ENCODE assay signal across 10 cellular contexts in the genomic region with DNA sequence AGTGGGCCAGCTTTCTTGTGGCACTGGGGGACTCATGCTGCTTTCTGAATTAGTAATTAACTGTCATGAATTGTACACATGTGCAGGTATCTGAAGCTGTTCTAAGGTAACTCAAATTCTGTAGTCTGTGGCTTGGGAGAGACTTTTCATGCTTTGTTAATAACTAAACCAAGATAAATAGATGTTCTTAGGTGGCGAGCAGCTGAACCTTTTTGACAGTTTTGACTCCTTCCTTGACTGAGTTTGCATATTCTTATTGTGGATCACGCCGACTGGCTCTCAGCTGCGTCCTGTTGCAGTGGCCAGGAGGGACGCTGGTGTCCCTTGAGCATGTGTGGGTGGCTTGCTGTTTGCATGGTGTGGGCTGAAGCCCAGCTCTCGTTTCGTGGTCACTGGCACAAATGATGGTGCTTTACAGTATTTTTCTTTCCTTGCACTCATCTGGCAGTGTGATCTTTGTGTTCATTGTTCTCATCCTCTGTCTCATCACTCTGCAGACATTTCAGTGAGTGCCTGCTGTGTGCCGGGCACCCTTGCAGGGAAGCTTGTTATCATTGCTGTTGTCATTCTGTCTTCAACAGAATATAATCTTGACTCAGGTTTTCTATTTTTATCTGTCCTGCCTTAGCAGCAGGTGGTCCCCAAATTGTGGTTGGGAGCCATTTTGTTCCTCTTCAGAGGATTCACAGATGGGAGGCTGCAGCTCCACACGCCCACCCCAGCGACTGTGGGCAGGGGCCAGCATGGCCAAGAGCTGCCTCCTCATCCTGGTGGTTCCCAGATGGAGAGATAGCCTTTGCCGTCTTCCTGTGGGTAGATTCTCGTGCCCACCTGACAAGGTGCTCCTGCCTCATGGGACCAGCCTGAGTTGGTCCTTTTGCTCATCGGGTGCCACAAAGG. TPM values are rescaled to one million over a fixed set of nuclear protein-coding genes. Genes with fewer than 3 reads are reported as not detected.
DNase-seq lines count a peak whose midpoint lies in the region; ATAC-seq and TF ChIP-seq lines count a peak whose summit lies in the region.
"Had no signal": no experiment of that assay in that cellular context is flagged by ENCODE, and none has a peak within 500 bp of the region (broad histone marks: within the 10 kb centered on the region; RNA-seq: fewer than 3 reads in every experiment).

No MANE protein-coding gene starts in this region.

- H3K27ac ChIP-seq in left lung, result no peak overlapping the region
- no peak overlapping the region for H3K27ac ChIP-seq in mesendoderm (ENCODE audit: low read depth, low read length)
- H3K27ac ChIP-seq: RWPE1, tibial artery had no signal

- H3K27me3 ChIP-seq in left lung (no peaks in the 10 kb centered on the region), mesendoderm (ENCODE audit: insufficient read depth, low read length, poor library complexity) (no peaks in the 10 kb centered on the region)
- H3K27me3 ChIP-seq: tibial artery had no signal

- no peaks in the 10 kb centered on the region for H3K79me2 ChIP-seq in mesendoderm (ENCODE audit: control insufficient read depth, insufficient read depth, low read length)

- no peak overlapping the region for H2BK15ac ChIP-seq in mesendoderm (replicated peaks; ENCODE audit: low read depth)

- no peak overlapping the region for H3K18ac ChIP-seq in mesendoderm (ENCODE audit: low read length)

- H3K4me3 Mint-ChIP-seq in activated T-helper 1 cell treated with anti-CD3 and anti-CD28 coated beads, Interleukin-12 subunit alpha, Interleukin-12 subunit beta, Interleukin-2, Interleukin-4 antibody, amounts not matched to agents 30 ng/mL and 10 ng/mL and 1 ng/mL, durations not matched to agents 14 hours and 24 hours and 36 hours, result no peak overlapping the region

- no peaks in the 10 kb centered on the region for H3K79me1 ChIP-seq in mesendoderm (ENCODE audit: low read length)

- H4K5ac ChIP-seq in mesendoderm (ENCODE audit: low read length), result no peak overlapping the region

- H3K56ac ChIP-seq in mesendoderm (ENCODE audit: low read length), result no peak overlapping the region

- peak; percentile 54 for TF ChIP-seq POLR2A in GM15510 (IDR thresholded peaks at IDR 0.05; ENCODE audit: borderline replicate concordance, extremely low read depth, insufficient read length)

- H3K4me3 ChIP-seq in left lung (no peak overlapping the region), mesendoderm (ENCODE audit: low read length) (no peak overlapping the region)
- H3K4me3 ChIP-seq: tibial artery had no signal

- no peaks in the 10 kb centered on the region for H3K9me3 ChIP-seq in left lung
- H3K9me3 ChIP-seq: tibial artery had no signal

- TF ChIP-seq CTCF in left lung (IDR thresholded peaks at IDR 0.05), result no peak

- no peaks in the 10 kb centered on the region for H3K9me3 Mint-ChIP-seq in activated T-helper 1 cell treated with anti-CD3 and anti-CD28 coated beads, Interleukin-12 subunit alpha, Interleukin-12 subunit beta, Interleukin-2, Interleukin-4 antibody, amounts not matched to agents 30 ng/mL and 10 ng/mL and 1 ng/mL, durations not matched to agents 14 hours and 24 hours and 36 hours

- H3K27ac Mint-ChIP-seq in activated T-helper 1 cell treated with anti-CD3 and anti-CD28 coated beads, Interleukin-12 subunit alpha, Interleukin-12 subunit beta, Interleukin-2, Interleukin-4 antibody, amounts not matched to agents 30 ng/mL and 10 ng/mL and 1 ng/mL, durations not matched to agents 14 hours and 24 hours and 36 hours, result no peak overlapping the region

- H3K4me1 Mint-ChIP-seq in activated T-helper 1 cell treated with anti-CD3 and anti-CD28 coated beads, Interleukin-12 subunit alpha, Interleukin-12 subunit beta, Interleukin-2, Interleukin-4 antibody, amounts not matched to agents 30 ng/mL and 10 ng/mL and 1 ng/mL, durations not matched to agents 14 hours and 24 hours and 36 hours (ENCODE audit: low read depth), result peaks cover 13% of the 10 kb centered on the region

- intact Hi-C loops in left lung (cut with DNase I), result no loop called here
- intact Hi-C loops in activated T-helper 1 cell treated with anti-CD3 and anti-CD28 coated beads, Interleukin-12 subunit alpha, Interleukin-12 subunit beta, Interleukin-2, Interleukin-4 antibody, amounts not matched to agents 30 ng/mL and 10 ng/mL and 1 ng/mL, durations not matched to agents 14 hours and 24 hours and 36 hours (cut with micrococcal nuclease), result no loop called here

- peaks cover 19 to 39% of the 10 kb centered on the region in 2 donors for H3K4me1 ChIP-seq in left lung
- H3K4me1 ChIP-seq in mesendoderm (ENCODE audit: control insufficient read depth, low read depth, low read length), result no peaks in the 10 kb centered on the region

- no peak overlapping the region for H3K4me2 ChIP-seq in mesendoderm (ENCODE audit: low read length)

- peaks cover 0 to 4% of the 10 kb centered on the region in 2 donors for H3K36me3 ChIP-seq in left lung
- no peaks in the 10 kb centered on the region for H3K36me3 ChIP-seq in mesendoderm (ENCODE audit: control insufficient read depth, insufficient read depth, low read length)
- H3K36me3 ChIP-seq: tibial artery had no signal

- no peak overlapping the region for H3K9ac ChIP-seq in mesendoderm (ENCODE audit: low read length)

- H3K4ac ChIP-seq in mesendoderm (ENCODE audit: low read depth, low read length), result no peak overlapping the region

- H3K27me3 Mint-ChIP-seq in activated T-helper 1 cell treated with anti-CD3 and anti-CD28 coated beads, Interleukin-12 subunit alpha, Interleukin-12 subunit beta, Interleukin-2, Interleukin-4 antibody, amounts not matched to agents 30 ng/mL and 10 ng/mL and 1 ng/mL, durations not matched to agents 14 hours and 24 hours and 36 hours (ENCODE audit: insufficient read depth), result no peaks in the 10 kb centered on the region

- H2BK120ac ChIP-seq in mesendoderm (ENCODE audit: low read depth, low read length), result no peak overlapping the region

- no peak overlapping the region for H3K23ac ChIP-seq in mesendoderm (ENCODE audit: low read length)

- no peak overlapping the region for H2AK5ac ChIP-seq in mesendoderm (ENCODE audit: low read length)

- DNase-seq in left lung, result no peak
- no peak for DNase-seq in mesendoderm
- no peak for DNase-seq in activated T-helper 1 cell treated with anti-CD3 and anti-CD28 coated beads, Interleukin-12 subunit alpha, Interleukin-12 subunit beta, Interleukin-2, Interleukin-4 antibody, amounts not matched to agents 30 ng/mL and 10 ng/mL and 1 ng/mL, durations not matched to agents 14 hours and 24 hours and 36 hours (ENCODE audit: low spot score)
- no peak for DNase-seq in hippocampal formation (lab: John Stamatoyannopoulos, UW)

- no peak overlapping the region for H2BK5ac ChIP-seq in mesendoderm (ENCODE audit: low read length)

- peaks cover 7% of the 10 kb centered on the region for H3K36me3 Mint-ChIP-seq in activated T-helper 1 cell treated with anti-CD3 and anti-CD28 coated beads, Interleukin-12 subunit alpha, Interleukin-12 subunit beta, Interleukin-2, Interleukin-4 antibody, amounts not matched to agents 30 ng/mL and 10 ng/mL and 1 ng/mL, durations not matched to agents 14 hours and 24 hours and 36 hours (ENCODE audit: low read depth)

- no CpG with 5 or more reads among the region's 13 CpGs for WGBS in mesendoderm (ENCODE audit: extremely low coverage, insufficient coverage, low lambda C conversion rate)

- peak; percentile 45 for ATAC-seq in GM19467 (IDR thresholded peaks at IDR 0.05; ENCODE audit: unreplicated experiment)
- ATAC-seq in HG03066 (IDR thresholded peaks at IDR 0.05; ENCODE audit: low read depth, unreplicated experiment), result peak; percentile 49
- peak; percentile 9 for ATAC-seq in left lung
- ATAC-seq in esophagus mucosa, result no peak

- H4K8ac ChIP-seq in mesendoderm (ENCODE audit: low read depth, low read length), result no peak overlapping the region

RNA-seq across cellular contexts. Expression of gene DUSP22, which starts 39.6 kb away (rescaled TPM):
- total RNA-seq in left lung, result 10 to 100 TPM; 47.0 to 48.8 TPM
- 16.9 TPM for polyA plus RNA-seq in mesendoderm (2013, experiment 1 of 2)
- polyA plus RNA-seq in mesendoderm (2013, experiment 2 of 2), result 17.6 TPM
- total RNA-seq in activated T-helper 1 cell treated with anti-CD3 and anti-CD28 coated beads, Interleukin-12 subunit alpha, Interleukin-12 subunit beta, Interleukin-2, Interleukin-4 antibody, amounts not matched to agents 30 ng/mL and 10 ng/mL and 1 ng/mL, durations not matched to agents 14 hours and 24 hours and 36 hours, result 22.0 and 22.1 TPM in 2 replicates
- 40.1 TPM for total RNA-seq in esophagus mucosa

RNA-seq across cellular contexts. Expression of gene IRF4, which starts 59.7 kb away (rescaled TPM):
- total RNA-seq in left lung, result 1 to 10 TPM; 3.4 to 7.0 TPM
- polyA plus RNA-seq in mesendoderm (2013, experiment 1 of 2), result 0.91 TPM
- polyA plus RNA-seq in mesendoderm (2013, experiment 2 of 2), result 1.1 TPM
- total RNA-seq in activated T-helper 1 cell treated with anti-CD3 and anti-CD28 coated beads, Interleukin-12 subunit alpha, Interleukin-12 subunit beta, Interleukin-2, Interleukin-4 antibody, amounts not matched to agents 30 ng/mL and 10 ng/mL and 1 ng/mL, durations not matched to agents 14 hours and 24 hours and 36 hours, result 911 and 929 TPM in 2 replicates
- 1.1 TPM for total RNA-seq in esophagus mucosa

Comparison
In these comparisons a context has a peak if more than half of its experiments do, and no peak if none do; other contexts are left out.
1. RNA of gene IRF4, which starts 59.7 kb away (total RNA-seq): 911 to 929 TPM in activated T-helper 1 cell treated with anti-CD3 and anti-CD28 coated beads, Interleukin-12 subunit alpha, Interleukin-12 subunit beta, Interleukin-2, Interleukin-4 antibody, amounts not matched to agents 30 ng/mL and 10 ng/mL and 1 ng/mL, durations not matched to agents 14 hours and 24 hours and 36 hours; 3.4 to 7.0 TPM in left lung and 1.1 TPM in esophagus mucosa (single experiment); every median in the first group is over 100 times any median in the second.